17 cellular contexts compared by ENCODE assay signal in genomic region chr7:197413-198335, GRCh38.
"Had no signal": no experiment of that assay in that cellular context is flagged by ENCODE, and none has a peak within 500 bp of the region (broad histone marks: within the 10 kb centered on the region; RNA-seq: fewer than 3 reads in every experiment).

No MANE protein-coding gene starts in this region.

- H3K4me2 ChIP-seq: neural progenitor cell had no signal

- H3K27ac Mint-ChIP-seq: activated naive CD8-positive, alpha-beta T cell treated with anti-CD3 and anti-CD28 coated beads, Interleukin-2, amount 10 ng/mL, durations not matched to agents 7 days and 5 days; activated T-helper 1 cell treated with anti-CD3 and anti-CD28 coated beads, Interleukin-12 subunit alpha, Interleukin-12 subunit beta, Interleukin-2, Interleukin-4 antibody, amounts not matched to agents 30 ng/mL and 10 ng/mL and 1 ng/mL, durations not matched to agents 14 hours and 24 hours and 36 hours; neural progenitor cell; T-helper 2 cell treated with Interferon-gamma antibody and Interleukin-4, amounts not matched to agents 5 μg/mL and 100 μg/mL, for 36 hours had no signal

- H2AFZ ChIP-seq: neural progenitor cell, parathyroid adenoma had no signal

- H3K36me3 ChIP-seq: neural progenitor cell had no signal

- ATAC-seq: activated CD4-positive, CD25-positive, alpha-beta regulatory T cell treated with anti-CD3 and anti-CD28 coated beads, Interleukin-2, amount 50 U/mL, for 24 hours; left ventricle myocardium superior had no signal

- H3K27me3 ChIP-seq: tibial nerve, vagina had no signal

- H3K4me1 Mint-ChIP-seq: activated naive CD8-positive, alpha-beta T cell treated with anti-CD3 and anti-CD28 coated beads, Interleukin-2, amount 10 ng/mL, durations not matched to agents 7 days and 5 days had no signal

- H3K9me3 Mint-ChIP-seq: activated naive CD8-positive, alpha-beta T cell treated with anti-CD3 and anti-CD28 coated beads, Interleukin-2, amount 10 ng/mL, durations not matched to agents 7 days and 5 days; activated T-helper 1 cell treated with anti-CD3 and anti-CD28 coated beads, Interleukin-12 subunit alpha, Interleukin-12 subunit beta, Interleukin-2, Interleukin-4 antibody, amounts not matched to agents 30 ng/mL and 10 ng/mL and 1 ng/mL, durations not matched to agents 14 hours and 24 hours and 36 hours; neural progenitor cell; T-helper 2 cell treated with Interferon-gamma antibody and Interleukin-4, amounts not matched to agents 5 μg/mL and 100 μg/mL, for 36 hours had no signal

- H3K9me3 ChIP-seq: esophagus squamous epithelium, tibial nerve, vagina had no signal

- H3K27ac ChIP-seq: esophagus squamous epithelium, neural progenitor cell, parathyroid adenoma, skin epidermis, tibial nerve, vagina had no signal

- H3K4me3 Mint-ChIP-seq: activated naive CD8-positive, alpha-beta T cell treated with anti-CD3 and anti-CD28 coated beads, Interleukin-2, amount 10 ng/mL, durations not matched to agents 7 days and 5 days; activated T-helper 1 cell treated with anti-CD3 and anti-CD28 coated beads, Interleukin-12 subunit alpha, Interleukin-12 subunit beta, Interleukin-2, Interleukin-4 antibody, amounts not matched to agents 30 ng/mL and 10 ng/mL and 1 ng/mL, durations not matched to agents 14 hours and 24 hours and 36 hours; neural progenitor cell; T-helper 2 cell treated with Interferon-gamma antibody and Interleukin-4, amounts not matched to agents 5 μg/mL and 100 μg/mL, for 36 hours had no signal

- H3K36me3 Mint-ChIP-seq: activated naive CD8-positive, alpha-beta T cell treated with anti-CD3 and anti-CD28 coated beads, Interleukin-2, amount 10 ng/mL, durations not matched to agents 7 days and 5 days had no signal

- DNase-seq: activated CD4-positive, alpha-beta T cell treated with anti-CD3 and anti-CD28 coated beads, Interleukin-2, amount 50 U/mL, for 1 hour; activated naive CD4-positive, alpha-beta T cell; activated naive CD8-positive, alpha-beta T cell treated with anti-CD3 and anti-CD28 coated beads, Interleukin-2, amount 10 ng/mL, durations not matched to agents 7 days and 5 days; anterior cingulate cortex; esophagus squamous epithelium; foreskin fibroblast; left ventricle myocardium superior; stimulated activated CD4-positive, alpha-beta T cell treated with anti-CD3 and anti-CD28 coated beads, Interleukin-4, amount 100 ng/mL, for 24 hours; stimulated activated naive CD4-positive, alpha-beta T cell had no signal

- H3K4me3 ChIP-seq: esophagus squamous epithelium, neural progenitor cell, tibial nerve, vagina had no signal

- H3K9ac ChIP-seq: neural progenitor cell, parathyroid adenoma had no signal
